ENCODE assay signal across 8 cellular contexts in genomic region chr14:70821916-70822705, GRCh38. TPM values are rescaled to one million over a fixed set of nuclear protein-coding genes. Genes with fewer than 3 reads are reported as not detected.
DNase-seq lines count a peak whose midpoint lies in the region; ATAC-seq and TF ChIP-seq lines count a peak whose summit lies in the region.

No MANE protein-coding gene starts in this region.

- peaks cover 2% of the 10 kb centered on the region for H3K36me3 Mint-ChIP-seq in activated CD4-positive, alpha-beta T cell treated with anti-CD3 and anti-CD28 coated beads, Interleukin-2, amount 10 ng/mL, durations not matched to agents 24 days and 14 days (ENCODE audit: low read depth)
- H3K36me3 Mint-ChIP-seq in dendritic cell treated with granulocyte-macrophage colony-stimulating factor and Interleukin-4, amounts not matched to agents 40 ng/mL and 50 ng/mL, for 4 days (ENCODE audit: low read depth), result no peaks in the 10 kb centered on the region

- peak overlapping the region; percentile 81 for H3K27ac Mint-ChIP-seq in activated CD4-positive, alpha-beta T cell treated with anti-CD3 and anti-CD28 coated beads, Interleukin-2, amount 10 ng/mL, durations not matched to agents 24 days and 14 days
- H3K27ac Mint-ChIP-seq in dendritic cell treated with granulocyte-macrophage colony-stimulating factor and Interleukin-4, amounts not matched to agents 40 ng/mL and 50 ng/mL, for 4 days, result peak overlapping the region; percentile 43

- no peaks in the 10 kb centered on the region for H3K9me3 Mint-ChIP-seq in activated CD4-positive, alpha-beta T cell treated with anti-CD3 and anti-CD28 coated beads, Interleukin-2, amount 10 ng/mL, durations not matched to agents 24 days and 14 days
- H3K9me3 Mint-ChIP-seq in dendritic cell treated with granulocyte-macrophage colony-stimulating factor and Interleukin-4, amounts not matched to agents 40 ng/mL and 50 ng/mL, for 4 days, result no peaks in the 10 kb centered on the region

- intact Hi-C loops in activated CD4-positive, alpha-beta T cell treated with anti-CD3 and anti-CD28 coated beads, Interleukin-2, amount 10 ng/mL, durations not matched to agents 24 days and 14 days (cut with micrococcal nuclease), result loop anchor here (1.0 to 2.0 kb wide), 3 partner anchors 13 to 85 kb away; partner anchors contain the start of genes MAP3K9 and PCNX1
- intact Hi-C loops in dendritic cell treated with granulocyte-macrophage colony-stimulating factor and Interleukin-4, amounts not matched to agents 40 ng/mL and 50 ng/mL, for 4 days (cut with micrococcal nuclease), result loop anchor here (10.0 kb wide), 1 partner anchor 63 kb away; no protein-coding TSS in a partner anchor

- H3K4me1 ChIP-seq in lung (ENCODE audit: control insufficient read depth in 2 of 2, insufficient read depth in 2 of 2, low read length in 2 of 2), result peaks cover 0 to 3% of the 10 kb centered on the region in 2 donors

- DNase-seq in NCI-H1092 treated with DMSO at 0.1 percent for 48 hours (lab: John Stamatoyannopoulos, UW), result peak; percentile 32
- DNase-seq in activated CD4-positive, alpha-beta T cell treated with anti-CD3 and anti-CD28 coated beads, Interleukin-2, amount 10 ng/mL, durations not matched to agents 24 days and 14 days, result peak; percentile 88
- peak; percentile 61 for DNase-seq in lung (ENCODE audit: low spot score)
- DNase-seq in stimulated activated CD4-positive, alpha-beta T cell treated with anti-CD3 and anti-CD28 coated beads, TNF-alpha, amount 100 ng/mL, for 4 hours (ENCODE audit: low read depth in 3 of 3), result peak; percentile 26 to 49 (median 32)
- no peak for DNase-seq in T1000 (lab: John Stamatoyannopoulos, UW)

- no peak overlapping the region for H3K27ac ChIP-seq in lung (ENCODE audit: low read depth in 1 of 2, low read length in 1 of 2)

- ATAC-seq in lung (ENCODE audit: insufficient read depth, low FRiP score) (peak; percentile 67), HG03095 (IDR thresholded peaks at IDR 0.05; ENCODE audit: unreplicated experiment) (no peak)

- WGBS in lung, 2 donors, result 1% methylated on average over 49 to 61 of the region's 61 CpGs

- H3K4me3 ChIP-seq in GM08714 (ENCODE audit: low read length), result peak overlapping the region; percentile 54; the same call in 1 of the 2 replicates
- H3K4me3 ChIP-seq in lung, result peak overlapping the region; percentile 46

- H3K27me3 Mint-ChIP-seq in activated CD4-positive, alpha-beta T cell treated with anti-CD3 and anti-CD28 coated beads, Interleukin-2, amount 10 ng/mL, durations not matched to agents 24 days and 14 days, result peaks cover 19% of the 10 kb centered on the region
- H3K27me3 Mint-ChIP-seq in dendritic cell treated with granulocyte-macrophage colony-stimulating factor and Interleukin-4, amounts not matched to agents 40 ng/mL and 50 ng/mL, for 4 days, result peaks cover 63% of the 10 kb centered on the region

- H3K4me1 Mint-ChIP-seq in activated CD4-positive, alpha-beta T cell treated with anti-CD3 and anti-CD28 coated beads, Interleukin-2, amount 10 ng/mL, durations not matched to agents 24 days and 14 days, result peaks cover 25% of the 10 kb centered on the region
- peaks cover 14% of the 10 kb centered on the region for H3K4me1 Mint-ChIP-seq in dendritic cell treated with granulocyte-macrophage colony-stimulating factor and Interleukin-4, amounts not matched to agents 40 ng/mL and 50 ng/mL, for 4 days (ENCODE audit: low read depth)

- peak overlapping the region; percentile 89 for H3K4me3 Mint-ChIP-seq in activated CD4-positive, alpha-beta T cell treated with anti-CD3 and anti-CD28 coated beads, Interleukin-2, amount 10 ng/mL, durations not matched to agents 24 days and 14 days
- peak overlapping the region; percentile 77 for H3K4me3 Mint-ChIP-seq in dendritic cell treated with granulocyte-macrophage colony-stimulating factor and Interleukin-4, amounts not matched to agents 40 ng/mL and 50 ng/mL, for 4 days

- TF ChIP-seq CTCF in lung (IDR thresholded peaks at IDR 0.05; ENCODE audit: control extremely low read depth, extremely low read depth), result no peak

- H3K27me3 ChIP-seq in lung (ENCODE audit: control insufficient read depth, insufficient read depth), result no peaks in the 10 kb centered on the region

- no peaks in the 10 kb centered on the region for H3K36me3 ChIP-seq in lung (ENCODE audit: control insufficient read depth in 2 of 2, insufficient read depth in 2 of 2, low read length in 2 of 2)

- H3K9me3 ChIP-seq in lung (ENCODE audit: control insufficient read depth in 2 of 2, insufficient read depth in 1 of 2, low read length in 1 of 2), result no peaks in the 10 kb centered on the region

RNA-seq across cellular contexts. Expression of gene MAP3K9, which starts 12.8 kb away (rescaled TPM):
- 4.2 TPM in 2 replicates for total RNA-seq in activated CD4-positive, alpha-beta T cell treated with anti-CD3 and anti-CD28 coated beads, Interleukin-2, amount 10 ng/mL, durations not matched to agents 24 days and 14 days
- 10 to 100 TPM in 1 of 2 donors, 1 to 10 TPM in 1; 5.4 to 14.0 TPM for total RNA-seq in lung
- 1 to 10 TPM; 2.3 to 3.1 TPM for polyA plus RNA-seq in lung
